ENCODE assay signal across 2 cellular contexts in genomic region chr10:24993237-24993958, GRCh38.
TF ChIP-seq lines count a peak whose summit lies in the region.

No MANE protein-coding gene starts in this region.

TF ChIP-seq in IMR-90, 13 proteins besides CTCF, POLR2A, EP300 and RAD21:
- TF ChIP-seq MAZ (IDR thresholded peaks at IDR 0.05; ENCODE audit: borderline replicate concordance, low read depth, low read length) (no peak), CEBPB (IDR thresholded peaks at IDR 0.05; ENCODE audit: low read depth, low read length) (0 out of 2 replicates have a peak, but pooled peaks have one; percentile 11), MAFK (IDR thresholded peaks at IDR 0.05; ENCODE audit: low read depth, low read length) (peak; percentile 64)

TF ChIP-seq in K562, 482 proteins besides CTCF, POLR2A, EP300 and RAD21:
- no peak for TF ChIP-seq HDAC8 (tag; IDR thresholded peaks at IDR 0.05)
- no peak for TF ChIP-seq ZSCAN32 (CRISPR knock-in tag; IDR thresholded peaks at IDR 0.05)
- no peak for TF ChIP-seq CAMTA2 (CRISPR knock-in tag; conservative IDR thresholded peaks at IDR 0.05)
- TF ChIP-seq MAFK (IDR thresholded peaks at IDR 0.05; ENCODE audit: low read length): peak; percentile 45; the same call in 1 of the 2 replicates
- no peak for TF ChIP-seq ZNF140 (CRISPR knock-in tag; IDR thresholded peaks at IDR 0.05)
- TF ChIP-seq CCAR2 (IDR thresholded peaks at IDR 0.05; ENCODE audit: low read depth, low read length): no peak
- TF ChIP-seq TAF1 (IDR thresholded peaks at IDR 0.05; ENCODE audit: control insufficient read depth, extremely low read depth, insufficient read depth, low read length, severe bottlenecking): no peak
- TF ChIP-seq CEBPB (tag; IDR thresholded peaks at IDR 0.05): peak; percentile 14; the same call in 1 of the 2 replicates
- 0 out of 4 replicates have a peak, but pooled peaks of 1 of the 2 experiments have one; percentile 22 for TF ChIP-seq KDM1A (IDR thresholded peaks at IDR 0.05)
- no peak for TF ChIP-seq ZKSCAN3 (CRISPR knock-in tag; IDR thresholded peaks at IDR 0.05)
- peak; percentile 82 for TF ChIP-seq ZNF316 (IDR thresholded peaks at IDR 0.05)
- TF ChIP-seq C11orf30 (IDR thresholded peaks at IDR 0.05; ENCODE audit: low read depth): peak; percentile 77
- TF ChIP-seq MED1 (CRISPR knock-in tag; IDR thresholded peaks at IDR 0.05; ENCODE audit: borderline replicate concordance): no peak
- no peak for TF ChIP-seq TAF9B (IDR thresholded peaks at IDR 0.05; ENCODE audit: partially characterized antibody)
- no peak for TF ChIP-seq NR3C1 (CRISPR knock-in tag; IDR thresholded peaks at IDR 0.05)
- TF ChIP-seq CHAMP1 (IDR thresholded peaks at IDR 0.05): no peak
- no peak for TF ChIP-seq RBM15 (IDR thresholded peaks at IDR 0.05; ENCODE audit: insufficient read depth, low read length)
- no peak for TF ChIP-seq ZNF507 (tag; conservative IDR thresholded peaks at IDR 0.05)
- no peak for TF ChIP-seq ZNF668 (CRISPR knock-in tag; IDR thresholded peaks at IDR 0.05)
- no peak for TF ChIP-seq MIER1 (IDR thresholded peaks at IDR 0.05; ENCODE audit: low read depth)
- peak; percentile 69 for TF ChIP-seq MAFG (tag; conservative IDR thresholded peaks at IDR 0.05)
- TF ChIP-seq FIP1L1 (IDR thresholded peaks at IDR 0.05; ENCODE audit: low read depth, low read length, poor library complexity, severe bottlenecking): no peak
- peak; percentile 45; the same call in 1 of the 2 replicates for TF ChIP-seq MAFF (IDR thresholded peaks at IDR 0.05; ENCODE audit: low read length)
- no peak for TF ChIP-seq ESRRB (CRISPR knock-in tag; IDR thresholded peaks at IDR 0.05; ENCODE audit: borderline replicate concordance)
- TF ChIP-seq HMG20B (CRISPR knock-in tag; IDR thresholded peaks at IDR 0.05): no peak
- TF ChIP-seq FOXJ3 (CRISPR knock-in tag; IDR thresholded peaks at IDR 0.05): no peak
TF ChIP-seq in K562: peak in this region for 7.
